Comparison of ENCODE assay signal across 18 cellular contexts in the genomic region with DNA sequence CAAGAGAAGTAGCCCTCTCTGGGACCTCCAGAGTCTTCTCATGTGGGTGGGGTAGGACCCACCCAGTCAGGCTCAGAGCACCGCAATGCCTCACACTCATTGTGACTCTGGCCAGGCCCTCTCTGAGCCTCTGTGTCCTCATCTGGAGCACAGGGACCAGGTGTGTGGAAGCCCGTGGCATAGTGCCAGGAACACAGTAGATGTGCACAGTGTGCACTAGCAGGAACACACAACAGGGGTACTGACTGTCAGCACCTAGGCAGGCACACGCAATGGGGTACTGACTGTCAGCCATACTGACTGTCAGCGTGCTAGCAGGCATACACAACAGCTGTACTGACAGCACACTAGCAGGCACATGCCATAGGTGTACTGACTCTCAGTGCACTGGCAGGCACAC. TPM values are rescaled to one million over a fixed set of nuclear protein-coding genes. Genes with fewer than 3 reads are reported as not detected.
"Had no signal": no experiment of that assay in that cellular context is flagged by ENCODE, and none has a peak within 500 bp of the region (broad histone marks: within the 10 kb centered on the region; RNA-seq: fewer than 3 reads in every experiment).

No MANE protein-coding gene starts in this region.

- H3K27ac ChIP-seq: cardiac muscle cell, gastrocnemius medialis, lower lobe of right lung, neural progenitor cell had no signal

- H3K4me2 ChIP-seq: neural progenitor cell had no signal

- H3K4me3 ChIP-seq: cardiac muscle cell, gastrocnemius medialis, lower lobe of right lung, neural progenitor cell, ovary, sigmoid colon, spleen had no signal

- H3K36me3 ChIP-seq: cardiac muscle cell, lower lobe of right lung, neural progenitor cell, ovary had no signal

- H3K9me3 ChIP-seq: gastrocnemius medialis, lower lobe of right lung, ovary, sigmoid colon, spleen had no signal

- H3K36me3 Mint-ChIP-seq: activated naive CD4-positive, alpha-beta T cell treated with anti-CD3 and anti-CD28 coated beads, Interleukin-2, amount 10 ng/mL, durations not matched to agents 7 days and 5 days; neural progenitor cell had no signal

- H3K9ac ChIP-seq: neural progenitor cell had no signal

- DNase-seq: activated CD4-positive, alpha-beta memory T cell treated with anti-CD3 and anti-CD28 coated beads for 36 hours; activated CD4-positive, alpha-beta T cell treated with anti-CD3 and anti-CD28 coated beads for 36 hours; activated CD8-positive, alpha-beta memory T cell treated with anti-CD3 and anti-CD28 coated beads, Interleukin-2, amount 10 ng/mL, durations not matched to agents 7 days and 5 days; activated naive CD4-positive, alpha-beta T cell treated with anti-CD3 and anti-CD28 coated beads, Interleukin-2, amount 10 ng/mL, durations not matched to agents 7 days and 5 days; activated T-cell treated with anti-CD3 and anti-CD28 coated beads, Interleukin-2, amount 50 U/mL, for 24 hours; endodermal cell; erythroblast; gastrocnemius medialis; left colon; lower lobe of right lung; sigmoid colon; spleen; stimulated activated naive CD8-positive, alpha-beta T cell treated with anti-CD3 and anti-CD28 coated beads, Interleukin-15, amount 100 ng/mL, for 72 hours had no signal

- H3K27ac Mint-ChIP-seq: activated CD8-positive, alpha-beta memory T cell treated with anti-CD3 and anti-CD28 coated beads, Interleukin-2, amount 10 ng/mL, durations not matched to agents 7 days and 5 days; activated naive CD4-positive, alpha-beta T cell treated with anti-CD3 and anti-CD28 coated beads, Interleukin-2, amount 10 ng/mL, durations not matched to agents 7 days and 5 days; endodermal cell had no signal

- H3K27me3 Mint-ChIP-seq: activated CD4-positive, alpha-beta memory T cell treated with anti-CD3 and anti-CD28 coated beads for 36 hours; activated CD4-positive, alpha-beta T cell treated with anti-CD3 and anti-CD28 coated beads for 36 hours; stimulated activated naive CD8-positive, alpha-beta T cell treated with anti-CD3 and anti-CD28 coated beads, Interleukin-15, amount 100 ng/mL, for 72 hours had no signal

- FAIRE-seq: astrocyte, islet of Langerhans had no signal

- H3K27me3 ChIP-seq: ovary had no signal

- H3K9me3 Mint-ChIP-seq: activated CD4-positive, alpha-beta memory T cell treated with anti-CD3 and anti-CD28 coated beads for 36 hours; activated naive CD4-positive, alpha-beta T cell treated with anti-CD3 and anti-CD28 coated beads, Interleukin-2, amount 10 ng/mL, durations not matched to agents 7 days and 5 days; activated T-cell treated with anti-CD3 and anti-CD28 coated beads, Interleukin-2, amount 50 U/mL, for 24 hours; endodermal cell; neural progenitor cell; stimulated activated naive CD8-positive, alpha-beta T cell treated with anti-CD3 and anti-CD28 coated beads, Interleukin-15, amount 100 ng/mL, for 72 hours had no signal

- H3K4me3 Mint-ChIP-seq: activated CD4-positive, alpha-beta memory T cell treated with anti-CD3 and anti-CD28 coated beads for 36 hours; activated CD8-positive, alpha-beta memory T cell treated with anti-CD3 and anti-CD28 coated beads, Interleukin-2, amount 10 ng/mL, durations not matched to agents 7 days and 5 days; endodermal cell had no signal

- ATAC-seq: activated CD4-positive, alpha-beta T cell treated with anti-CD3 and anti-CD28 coated beads for 36 hours; activated CD8-positive, alpha-beta memory T cell treated with anti-CD3 and anti-CD28 coated beads, Interleukin-2, amount 10 ng/mL, durations not matched to agents 7 days and 5 days; gastrocnemius medialis; left colon; lower lobe of right lung; stimulated activated naive CD8-positive, alpha-beta T cell treated with anti-CD3 and anti-CD28 coated beads, Interleukin-15, amount 100 ng/mL, for 72 hours had no signal

RNA-seq across cellular contexts. Expression of gene TNFRSF6B, which starts 41.2 kb away (rescaled TPM):
- total RNA-seq: activated CD4-positive, alpha-beta memory T cell treated with anti-CD3 and anti-CD28 coated beads for 36 hours; activated CD8-positive, alpha-beta memory T cell treated with anti-CD3 and anti-CD28 coated beads, Interleukin-2, amount 10 ng/mL, durations not matched to agents 7 days and 5 days; endodermal cell had no signal
